Comparison of ENCODE assay signal across 23 cellular contexts in the genomic region with DNA sequence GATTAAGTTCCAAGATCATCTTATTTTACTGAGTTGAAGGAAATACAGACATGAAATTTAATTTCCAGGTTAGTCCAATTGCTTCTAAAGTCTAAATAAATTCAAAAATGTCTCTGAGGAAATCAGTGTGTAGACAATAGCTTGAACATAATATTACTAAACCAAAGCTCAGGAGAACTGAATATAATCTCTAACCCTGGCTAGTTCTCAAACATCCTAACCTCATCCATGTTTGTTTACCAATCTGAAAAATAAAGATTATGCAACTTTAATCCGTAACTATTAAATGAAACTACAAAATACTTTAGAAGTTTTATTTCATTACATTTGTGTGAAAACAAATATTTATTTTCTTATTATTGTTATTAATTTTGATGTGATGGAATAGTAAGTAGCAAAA.
DNase-seq lines count a peak whose midpoint lies in the region; ATAC-seq, FAIRE-seq and TF ChIP-seq lines count a peak whose summit lies in the region.
"Had no signal": no experiment of that assay in that cellular context is flagged by ENCODE, and none has a peak within 500 bp of the region (broad histone marks: within the 10 kb centered on the region; RNA-seq: fewer than 3 reads in every experiment).

No MANE protein-coding gene starts in this region.

- 0% methylated on average over 1 of the region's 1 CpG for WGBS in body of pancreas, 2 donors

- H3K4me2 ChIP-seq in osteoblast (ENCODE audit: insufficient read depth, low read length), result no peak overlapping the region
- H3K4me2 ChIP-seq: A549; BLaER1 treated with 17β-estradiol and CSF1 and Interleukin-3, amounts not matched to agents 10 nM and 100 nM had no signal

- no peak for TF ChIP-seq POLR2A in body of pancreas (IDR thresholded peaks at IDR 0.05)

- H3K36me3 ChIP-seq in kidney (ENCODE audit: control insufficient read depth in 1 of 2, insufficient read depth in 2 of 2, low read length in 2 of 2), result no peaks in the 10 kb centered on the region
- H3K36me3 ChIP-seq in osteoblast (ENCODE audit: insufficient read depth, low read length), result no peaks in the 10 kb centered on the region
- no peaks in the 10 kb centered on the region for H3K36me3 ChIP-seq in body of pancreas (replicated peaks in 1 of 2; ENCODE audit: insufficient read depth in 1 of 2, low read depth in 2 of 2)
- H3K36me3 ChIP-seq: BE2C; BLaER1 treated with 17β-estradiol and CSF1 and Interleukin-3, amounts not matched to agents 10 nM and 100 nM; HAP-1 had no signal

- peak; percentile 75 for FAIRE-seq in endometrium (lab: Jason Lieb, UNC)
- peak; percentile 55 for FAIRE-seq in kidney (lab: Jason Lieb, UNC)
- no peak for FAIRE-seq in GM19239 (lab: Jason Lieb, UNC)
- FAIRE-seq: A549, D721Med, GM12891, GM18507, H54 had no signal

- no peaks in the 10 kb centered on the region for H3K79me2 ChIP-seq in osteoblast (ENCODE audit: insufficient read depth, low read length)

- H3K27me3 ChIP-seq in osteoblast (ENCODE audit: insufficient read depth, low read length) (no peaks in the 10 kb centered on the region), body of pancreas (no peaks in the 10 kb centered on the region)
- H3K27me3 ChIP-seq: BE2C; BLaER1 treated with 17β-estradiol and CSF1 and Interleukin-3, amounts not matched to agents 10 nM and 100 nM had no signal

- H3K4me3 ChIP-seq in kidney (ENCODE audit: low read length in 2 of 2) (no peak overlapping the region), osteoblast (ENCODE audit: insufficient read depth, low read length) (no peak overlapping the region), body of pancreas (no peak overlapping the region)
- H3K4me3 ChIP-seq: A549; BLaER1 treated with 17β-estradiol and CSF1 and Interleukin-3, amounts not matched to agents 10 nM and 100 nM; HAP-1 had no signal

- no peak for TF ChIP-seq CTCF in kidney (IDR thresholded peaks at IDR 0.05; ENCODE audit: borderline replicate concordance, extremely low read depth, insufficient read depth)
- TF ChIP-seq CTCF in osteoblast (IDR thresholded peaks at IDR 0.05; ENCODE audit: extremely low read depth, low read depth, low read length), result no peak
- TF ChIP-seq CTCF in body of pancreas (IDR thresholded peaks at IDR 0.05), result no peak

- intact Hi-C loops in kidney (cut with DNase I) (no loop called here), body of pancreas (cut with DNase I) (no loop called here), left ventricle myocardium superior (cut with micrococcal nuclease) (no loop called here)

- H3K27ac ChIP-seq in kidney (ENCODE audit: low read depth in 2 of 2, low read length in 2 of 2), result no peak overlapping the region
- no peak overlapping the region for H3K27ac ChIP-seq in osteoblast (ENCODE audit: low read depth, low read length)
- no peak overlapping the region for H3K27ac ChIP-seq in body of pancreas
- H3K27ac ChIP-seq: A549; BLaER1 treated with 17β-estradiol and CSF1 and Interleukin-3, amounts not matched to agents 10 nM and 100 nM had no signal

- H4K20me1 ChIP-seq in osteoblast (ENCODE audit: insufficient read depth, low read length), result no peaks in the 10 kb centered on the region
- H4K20me1 ChIP-seq: BLaER1 treated with 17β-estradiol and CSF1 and Interleukin-3, amounts not matched to agents 10 nM and 100 nM had no signal

- ATAC-seq in body of pancreas (no peak), left ventricle myocardium superior (no peak)
- ATAC-seq: A549 had no signal

- H3K9ac ChIP-seq in kidney (ENCODE audit: low read length in 2 of 2), result no peak overlapping the region
- H3K9ac ChIP-seq: BLaER1 treated with 17β-estradiol and CSF1 and Interleukin-3, amounts not matched to agents 10 nM and 100 nM had no signal

- H3K9me3 ChIP-seq in kidney (ENCODE audit: control insufficient read depth in 1 of 2, low read length in 2 of 2), result no peaks in the 10 kb centered on the region
- no peaks in the 10 kb centered on the region for H3K9me3 ChIP-seq in osteoblast (ENCODE audit: low read depth, low read length)
- no peaks in the 10 kb centered on the region for H3K9me3 ChIP-seq in body of pancreas
- H3K9me3 ChIP-seq: A549; BE2C; BLaER1 treated with 17β-estradiol and CSF1 and Interleukin-3, amounts not matched to agents 10 nM and 100 nM; HAP-1 had no signal

- DNase-seq in kidney, result no peak
- DNase-seq in osteoblast (ENCODE audit: insufficient read length, low spot score, missing footprints), result peak; percentile 48
- no peak for DNase-seq in body of pancreas
- no peak for DNase-seq in GM19239 (ENCODE audit: insufficient read length, low spot score)
- no peak for DNase-seq in left ventricle myocardium superior
- DNase-seq: 8988T; ACHN; AML-193; BE2C; CD4-positive, alpha-beta T cell; CD8-positive, alpha-beta memory T cell; DMS79 treated with DMSO at 0.1 percent for 48 hours; GF-D8; GOT3; HFFc6 had no signal

- H2AFZ ChIP-seq in osteoblast (ENCODE audit: low read length), result no peak overlapping the region

- H3K4me1 ChIP-seq in kidney (ENCODE audit: control insufficient read depth in 1 of 2, insufficient read depth in 1 of 2, low read depth in 1 of 2, low read length in 2 of 2), result no peaks in the 10 kb centered on the region
- H3K4me1 ChIP-seq in osteoblast (ENCODE audit: insufficient read depth, low read length), result no peaks in the 10 kb centered on the region
- peaks cover 14% of the 10 kb centered on the region for H3K4me1 ChIP-seq in body of pancreas
- H3K4me1 ChIP-seq: A549; BE2C; BLaER1 treated with 17β-estradiol and CSF1 and Interleukin-3, amounts not matched to agents 10 nM and 100 nM; HAP-1 had no signal
